1 cellular context compared by ENCODE assay signal in the genomic region with DNA sequence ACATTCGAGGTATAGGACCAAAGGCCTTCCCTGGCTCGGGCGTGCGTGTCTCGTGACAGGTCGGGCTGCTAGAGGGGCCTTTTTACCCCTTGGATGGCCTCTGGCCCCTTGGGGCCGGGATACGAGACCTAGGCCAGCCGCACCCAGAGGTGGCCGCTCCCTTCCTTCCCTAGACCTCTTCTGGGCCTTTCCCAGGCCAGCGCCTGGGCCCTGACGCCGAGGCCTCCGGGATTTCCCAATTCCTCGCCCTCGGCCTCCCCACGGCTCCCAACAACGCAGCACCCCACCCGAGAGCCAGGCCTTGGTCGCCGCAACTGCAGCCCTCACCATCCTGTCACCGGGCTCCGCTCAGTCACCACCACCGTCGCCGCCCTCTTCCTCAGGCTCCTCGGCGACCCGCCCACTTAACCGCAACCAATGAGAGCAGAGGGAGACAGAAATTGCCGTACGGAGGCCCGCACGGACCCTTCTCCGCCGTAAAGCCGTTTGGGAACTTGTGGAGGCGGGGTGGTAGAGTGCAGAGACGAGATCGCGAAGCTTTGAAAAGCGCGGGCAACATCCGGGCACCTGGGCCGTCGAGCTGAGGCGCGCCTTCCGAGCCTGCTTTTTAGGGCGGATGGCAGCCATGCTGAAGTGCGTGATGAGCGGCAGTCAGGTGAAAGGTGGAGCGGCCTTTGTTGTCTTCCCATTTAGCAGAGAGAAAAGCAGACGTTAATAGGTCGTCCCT.
TF ChIP-seq lines count a peak whose summit lies in the region.

A gene (plus strand): TSS at position 610 of the 727 bp plus-strand sequence. CDS start 7 bp downstream, at position 617.
A gene (minus strand): TSS at position 390 of the 727 bp plus-strand sequence. CDS start 60 bp downstream, at position 330.

TF ChIP-seq in K562, 482 proteins besides CTCF, POLR2A, EP300 and RAD21 (continued from another document and continues in another):
- TF ChIP-seq, protein P1, sequence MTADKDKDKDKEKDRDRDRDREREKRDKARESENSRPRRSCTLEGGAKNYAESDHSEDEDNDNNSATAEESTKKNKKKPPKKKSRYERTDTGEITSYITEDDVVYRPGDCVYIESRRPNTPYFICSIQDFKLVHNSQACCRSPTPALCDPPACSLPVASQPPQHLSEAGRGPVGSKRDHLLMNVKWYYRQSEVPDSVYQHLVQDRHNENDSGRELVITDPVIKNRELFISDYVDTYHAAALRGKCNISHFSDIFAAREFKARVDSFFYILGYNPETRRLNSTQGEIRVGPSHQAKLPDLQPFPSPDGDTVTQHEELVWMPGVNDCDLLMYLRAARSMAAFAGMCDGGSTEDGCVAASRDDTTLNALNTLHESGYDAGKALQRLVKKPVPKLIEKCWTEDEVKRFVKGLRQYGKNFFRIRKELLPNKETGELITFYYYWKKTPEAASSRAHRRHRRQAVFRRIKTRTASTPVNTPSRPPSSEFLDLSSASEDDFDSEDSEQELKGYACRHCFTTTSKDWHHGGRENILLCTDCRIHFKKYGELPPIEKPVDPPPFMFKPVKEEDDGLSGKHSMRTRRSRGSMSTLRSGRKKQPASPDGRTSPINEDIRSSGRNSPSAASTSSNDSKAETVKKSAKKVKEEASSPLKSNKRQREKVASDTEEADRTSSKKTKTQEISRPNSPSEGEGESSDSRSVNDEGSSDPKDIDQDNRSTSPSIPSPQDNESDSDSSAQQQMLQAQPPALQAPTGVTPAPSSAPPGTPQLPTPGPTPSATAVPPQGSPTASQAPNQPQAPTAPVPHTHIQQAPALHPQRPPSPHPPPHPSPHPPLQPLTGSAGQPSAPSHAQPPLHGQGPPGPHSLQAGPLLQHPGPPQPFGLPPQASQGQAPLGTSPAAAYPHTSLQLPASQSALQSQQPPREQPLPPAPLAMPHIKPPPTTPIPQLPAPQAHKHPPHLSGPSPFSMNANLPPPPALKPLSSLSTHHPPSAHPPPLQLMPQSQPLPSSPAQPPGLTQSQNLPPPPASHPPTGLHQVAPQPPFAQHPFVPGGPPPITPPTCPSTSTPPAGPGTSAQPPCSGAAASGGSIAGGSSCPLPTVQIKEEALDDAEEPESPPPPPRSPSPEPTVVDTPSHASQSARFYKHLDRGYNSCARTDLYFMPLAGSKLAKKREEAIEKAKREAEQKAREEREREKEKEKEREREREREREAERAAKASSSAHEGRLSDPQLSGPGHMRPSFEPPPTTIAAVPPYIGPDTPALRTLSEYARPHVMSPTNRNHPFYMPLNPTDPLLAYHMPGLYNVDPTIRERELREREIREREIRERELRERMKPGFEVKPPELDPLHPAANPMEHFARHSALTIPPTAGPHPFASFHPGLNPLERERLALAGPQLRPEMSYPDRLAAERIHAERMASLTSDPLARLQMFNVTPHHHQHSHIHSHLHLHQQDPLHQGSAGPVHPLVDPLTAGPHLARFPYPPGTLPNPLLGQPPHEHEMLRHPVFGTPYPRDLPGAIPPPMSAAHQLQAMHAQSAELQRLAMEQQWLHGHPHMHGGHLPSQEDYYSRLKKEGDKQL (CRISPR knock-in tag; IDR thresholded peaks at IDR 0.05; ENCODE audit: borderline replicate concordance): 0 out of 2 replicates have a peak, but pooled peaks have one; percentile 30
- TF ChIP-seq, protein P2, sequence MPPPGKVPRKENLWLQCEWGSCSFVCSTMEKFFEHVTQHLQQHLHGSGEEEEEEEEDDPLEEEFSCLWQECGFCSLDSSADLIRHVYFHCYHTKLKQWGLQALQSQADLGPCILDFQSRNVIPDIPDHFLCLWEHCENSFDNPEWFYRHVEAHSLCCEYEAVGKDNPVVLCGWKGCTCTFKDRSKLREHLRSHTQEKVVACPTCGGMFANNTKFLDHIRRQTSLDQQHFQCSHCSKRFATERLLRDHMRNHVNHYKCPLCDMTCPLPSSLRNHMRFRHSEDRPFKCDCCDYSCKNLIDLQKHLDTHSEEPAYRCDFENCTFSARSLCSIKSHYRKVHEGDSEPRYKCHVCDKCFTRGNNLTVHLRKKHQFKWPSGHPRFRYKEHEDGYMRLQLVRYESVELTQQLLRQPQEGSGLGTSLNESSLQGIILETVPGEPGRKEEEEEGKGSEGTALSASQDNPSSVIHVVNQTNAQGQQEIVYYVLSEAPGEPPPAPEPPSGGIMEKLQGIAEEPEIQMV (tag; conservative IDR thresholded peaks at IDR 0.05; ENCODE audit: low read depth): peak; percentile 70
- TF ChIP-seq RUNX1 (IDR thresholded peaks at IDR 0.05; ENCODE audit: low read depth) (0 out of 2 replicates have a peak, but pooled peaks have one; percentile 15), SP1 (CRISPR knock-in tag; IDR thresholded peaks at IDR 0.05) (peak; percentile 98), TAF15 (IDR thresholded peaks at IDR 0.05; ENCODE audit: low read depth, low read length) (no peak), TCFL5 (CRISPR knock-in tag; conservative IDR thresholded peaks at IDR 0.05) (peak; percentile 55; the same call in 1 of the 2 replicates), ZNF445 (CRISPR knock-in tag; IDR thresholded peaks at IDR 0.05; ENCODE audit: low read depth) (peak; percentile 55; the same call in 1 of the 2 replicates), NELFE (IDR thresholded peaks at IDR 0.05; ENCODE audit: insufficient read depth, insufficient read length) (no peak), ELF4 (CRISPR knock-in tag; IDR thresholded peaks at IDR 0.05) (peak; percentile 7; the same call in 1 of the 2 replicates), ZNF12 (CRISPR knock-in tag; IDR thresholded peaks at IDR 0.05) (peak; percentile 60; the same call in 1 of the 2 replicates), MCM7 (IDR thresholded peaks at IDR 0.05) (no peak)
- TF ChIP-seq, protein P3, sequence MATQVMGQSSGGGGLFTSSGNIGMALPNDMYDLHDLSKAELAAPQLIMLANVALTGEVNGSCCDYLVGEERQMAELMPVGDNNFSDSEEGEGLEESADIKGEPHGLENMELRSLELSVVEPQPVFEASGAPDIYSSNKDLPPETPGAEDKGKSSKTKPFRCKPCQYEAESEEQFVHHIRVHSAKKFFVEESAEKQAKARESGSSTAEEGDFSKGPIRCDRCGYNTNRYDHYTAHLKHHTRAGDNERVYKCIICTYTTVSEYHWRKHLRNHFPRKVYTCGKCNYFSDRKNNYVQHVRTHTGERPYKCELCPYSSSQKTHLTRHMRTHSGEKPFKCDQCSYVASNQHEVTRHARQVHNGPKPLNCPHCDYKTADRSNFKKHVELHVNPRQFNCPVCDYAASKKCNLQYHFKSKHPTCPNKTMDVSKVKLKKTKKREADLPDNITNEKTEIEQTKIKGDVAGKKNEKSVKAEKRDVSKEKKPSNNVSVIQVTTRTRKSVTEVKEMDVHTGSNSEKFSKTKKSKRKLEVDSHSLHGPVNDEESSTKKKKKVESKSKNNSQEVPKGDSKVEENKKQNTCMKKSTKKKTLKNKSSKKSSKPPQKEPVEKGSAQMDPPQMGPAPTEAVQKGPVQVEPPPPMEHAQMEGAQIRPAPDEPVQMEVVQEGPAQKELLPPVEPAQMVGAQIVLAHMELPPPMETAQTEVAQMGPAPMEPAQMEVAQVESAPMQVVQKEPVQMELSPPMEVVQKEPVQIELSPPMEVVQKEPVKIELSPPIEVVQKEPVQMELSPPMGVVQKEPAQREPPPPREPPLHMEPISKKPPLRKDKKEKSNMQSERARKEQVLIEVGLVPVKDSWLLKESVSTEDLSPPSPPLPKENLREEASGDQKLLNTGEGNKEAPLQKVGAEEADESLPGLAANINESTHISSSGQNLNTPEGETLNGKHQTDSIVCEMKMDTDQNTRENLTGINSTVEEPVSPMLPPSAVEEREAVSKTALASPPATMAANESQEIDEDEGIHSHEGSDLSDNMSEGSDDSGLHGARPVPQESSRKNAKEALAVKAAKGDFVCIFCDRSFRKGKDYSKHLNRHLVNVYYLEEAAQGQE (CRISPR knock-in tag; IDR thresholded peaks at IDR 0.05; ENCODE audit: low read depth): 0 out of 2 replicates have a peak, but pooled peaks have one; percentile 16
- TF ChIP-seq, protein P4, sequence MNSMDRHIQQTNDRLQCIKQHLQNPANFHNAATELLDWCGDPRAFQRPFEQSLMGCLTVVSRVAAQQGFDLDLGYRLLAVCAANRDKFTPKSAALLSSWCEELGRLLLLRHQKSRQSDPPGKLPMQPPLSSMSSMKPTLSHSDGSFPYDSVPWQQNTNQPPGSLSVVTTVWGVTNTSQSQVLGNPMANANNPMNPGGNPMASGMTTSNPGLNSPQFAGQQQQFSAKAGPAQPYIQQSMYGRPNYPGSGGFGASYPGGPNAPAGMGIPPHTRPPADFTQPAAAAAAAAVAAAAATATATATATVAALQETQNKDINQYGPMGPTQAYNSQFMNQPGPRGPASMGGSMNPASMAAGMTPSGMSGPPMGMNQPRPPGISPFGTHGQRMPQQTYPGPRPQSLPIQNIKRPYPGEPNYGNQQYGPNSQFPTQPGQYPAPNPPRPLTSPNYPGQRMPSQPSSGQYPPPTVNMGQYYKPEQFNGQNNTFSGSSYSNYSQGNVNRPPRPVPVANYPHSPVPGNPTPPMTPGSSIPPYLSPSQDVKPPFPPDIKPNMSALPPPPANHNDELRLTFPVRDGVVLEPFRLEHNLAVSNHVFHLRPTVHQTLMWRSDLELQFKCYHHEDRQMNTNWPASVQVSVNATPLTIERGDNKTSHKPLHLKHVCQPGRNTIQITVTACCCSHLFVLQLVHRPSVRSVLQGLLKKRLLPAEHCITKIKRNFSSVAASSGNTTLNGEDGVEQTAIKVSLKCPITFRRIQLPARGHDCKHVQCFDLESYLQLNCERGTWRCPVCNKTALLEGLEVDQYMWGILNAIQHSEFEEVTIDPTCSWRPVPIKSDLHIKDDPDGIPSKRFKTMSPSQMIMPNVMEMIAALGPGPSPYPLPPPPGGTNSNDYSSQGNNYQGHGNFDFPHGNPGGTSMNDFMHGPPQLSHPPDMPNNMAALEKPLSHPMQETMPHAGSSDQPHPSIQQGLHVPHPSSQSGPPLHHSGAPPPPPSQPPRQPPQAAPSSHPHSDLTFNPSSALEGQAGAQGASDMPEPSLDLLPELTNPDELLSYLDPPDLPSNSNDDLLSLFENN (IDR thresholded peaks at IDR 0.05; ENCODE audit: low read depth in 2 of 2, low read length in 2 of 2): 0 out of 4 replicates have a peak, but pooled peaks of 1 of the 2 experiments have one; percentile 8
- TF ChIP-seq, protein P5, sequence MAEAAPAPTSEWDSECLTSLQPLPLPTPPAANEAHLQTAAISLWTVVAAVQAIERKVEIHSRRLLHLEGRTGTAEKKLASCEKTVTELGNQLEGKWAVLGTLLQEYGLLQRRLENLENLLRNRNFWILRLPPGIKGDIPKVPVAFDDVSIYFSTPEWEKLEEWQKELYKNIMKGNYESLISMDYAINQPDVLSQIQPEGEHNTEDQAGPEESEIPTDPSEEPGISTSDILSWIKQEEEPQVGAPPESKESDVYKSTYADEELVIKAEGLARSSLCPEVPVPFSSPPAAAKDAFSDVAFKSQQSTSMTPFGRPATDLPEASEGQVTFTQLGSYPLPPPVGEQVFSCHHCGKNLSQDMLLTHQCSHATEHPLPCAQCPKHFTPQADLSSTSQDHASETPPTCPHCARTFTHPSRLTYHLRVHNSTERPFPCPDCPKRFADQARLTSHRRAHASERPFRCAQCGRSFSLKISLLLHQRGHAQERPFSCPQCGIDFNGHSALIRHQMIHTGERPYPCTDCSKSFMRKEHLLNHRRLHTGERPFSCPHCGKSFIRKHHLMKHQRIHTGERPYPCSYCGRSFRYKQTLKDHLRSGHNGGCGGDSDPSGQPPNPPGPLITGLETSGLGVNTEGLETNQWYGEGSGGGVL (CRISPR knock-in tag; IDR thresholded peaks at IDR 0.05): no peak
- TF ChIP-seq, protein P6, sequence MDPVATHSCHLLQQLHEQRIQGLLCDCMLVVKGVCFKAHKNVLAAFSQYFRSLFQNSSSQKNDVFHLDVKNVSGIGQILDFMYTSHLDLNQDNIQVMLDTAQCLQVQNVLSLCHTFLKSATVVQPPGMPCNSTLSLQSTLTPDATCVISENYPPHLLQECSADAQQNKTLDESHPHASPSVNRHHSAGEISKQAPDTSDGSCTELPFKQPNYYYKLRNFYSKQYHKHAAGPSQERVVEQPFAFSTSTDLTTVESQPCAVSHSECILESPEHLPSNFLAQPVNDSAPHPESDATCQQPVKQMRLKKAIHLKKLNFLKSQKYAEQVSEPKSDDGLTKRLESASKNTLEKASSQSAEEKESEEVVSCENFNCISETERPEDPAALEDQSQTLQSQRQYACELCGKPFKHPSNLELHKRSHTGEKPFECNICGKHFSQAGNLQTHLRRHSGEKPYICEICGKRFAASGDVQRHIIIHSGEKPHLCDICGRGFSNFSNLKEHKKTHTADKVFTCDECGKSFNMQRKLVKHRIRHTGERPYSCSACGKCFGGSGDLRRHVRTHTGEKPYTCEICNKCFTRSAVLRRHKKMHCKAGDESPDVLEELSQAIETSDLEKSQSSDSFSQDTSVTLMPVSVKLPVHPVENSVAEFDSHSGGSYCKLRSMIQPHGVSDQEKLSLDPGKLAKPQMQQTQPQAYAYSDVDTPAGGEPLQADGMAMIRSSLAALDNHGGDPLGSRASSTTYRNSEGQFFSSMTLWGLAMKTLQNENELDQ (CRISPR knock-in tag; IDR thresholded peaks at IDR 0.05; ENCODE audit: borderline replicate concordance): peak; percentile 96; the same call in 1 of the 2 replicates
- TF ChIP-seq, protein P7, sequence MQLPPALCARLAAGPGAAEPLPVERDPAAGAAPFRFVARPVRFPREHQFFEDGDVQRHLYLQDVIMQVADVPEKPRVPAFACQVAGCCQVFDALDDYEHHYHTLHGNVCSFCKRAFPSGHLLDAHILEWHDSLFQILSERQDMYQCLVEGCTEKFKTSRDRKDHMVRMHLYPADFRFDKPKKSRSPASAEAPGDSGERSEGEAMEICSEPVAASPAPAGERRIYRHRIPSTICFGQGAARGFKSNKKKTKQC (CRISPR knock-in tag; IDR thresholded peaks at IDR 0.05): peak; percentile 99
- TF ChIP-seq, protein P8, sequence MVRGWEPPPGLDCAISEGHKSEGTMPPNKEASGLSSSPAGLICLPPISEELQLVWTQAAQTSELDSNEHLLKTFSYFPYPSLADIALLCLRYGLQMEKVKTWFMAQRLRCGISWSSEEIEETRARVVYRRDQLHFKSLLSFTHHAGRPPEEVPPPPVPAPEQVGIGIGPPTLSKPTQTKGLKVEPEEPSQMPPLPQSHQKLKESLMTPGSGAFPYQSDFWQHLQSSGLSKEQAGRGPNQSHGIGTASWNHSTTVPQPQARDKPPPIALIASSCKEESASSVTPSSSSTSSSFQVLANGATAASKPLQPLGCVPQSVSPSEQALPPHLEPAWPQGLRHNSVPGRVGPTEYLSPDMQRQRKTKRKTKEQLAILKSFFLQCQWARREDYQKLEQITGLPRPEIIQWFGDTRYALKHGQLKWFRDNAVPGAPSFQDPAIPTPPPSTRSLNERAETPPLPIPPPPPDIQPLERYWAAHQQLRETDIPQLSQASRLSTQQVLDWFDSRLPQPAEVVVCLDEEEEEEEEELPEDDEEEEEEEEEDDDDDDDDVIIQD (CRISPR knock-in tag; IDR thresholded peaks at IDR 0.05): 0 out of 2 replicates have a peak, but pooled peaks have one; percentile 81
- TF ChIP-seq, protein P9, sequence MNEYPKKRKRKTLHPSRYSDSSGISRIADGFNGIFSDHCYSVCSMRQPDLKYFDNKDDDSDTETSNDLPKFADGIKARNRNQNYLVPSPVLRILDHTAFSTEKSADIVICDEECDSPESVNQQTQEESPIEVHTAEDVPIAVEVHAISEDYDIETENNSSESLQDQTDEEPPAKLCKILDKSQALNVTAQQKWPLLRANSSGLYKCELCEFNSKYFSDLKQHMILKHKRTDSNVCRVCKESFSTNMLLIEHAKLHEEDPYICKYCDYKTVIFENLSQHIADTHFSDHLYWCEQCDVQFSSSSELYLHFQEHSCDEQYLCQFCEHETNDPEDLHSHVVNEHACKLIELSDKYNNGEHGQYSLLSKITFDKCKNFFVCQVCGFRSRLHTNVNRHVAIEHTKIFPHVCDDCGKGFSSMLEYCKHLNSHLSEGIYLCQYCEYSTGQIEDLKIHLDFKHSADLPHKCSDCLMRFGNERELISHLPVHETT (CRISPR knock-in tag; conservative IDR thresholded peaks at IDR 0.05 in 1 of 2, IDR thresholded peaks at IDR 0.05 in 1 of 2): peak in 1 of 2 experiments; percentile 95; a peak in 2 of 4 replicates
